17 cellular contexts compared by ENCODE assay signal in genomic region chr12:59079472-59079871, GRCh38.
DNase-seq lines count a peak whose midpoint lies in the region; ATAC-seq and TF ChIP-seq lines count a peak whose summit lies in the region.
"Had no signal": no experiment of that assay in that cellular context is flagged by ENCODE, and none has a peak within 500 bp of the region (broad histone marks: within the 10 kb centered on the region; RNA-seq: fewer than 3 reads in every experiment).

No MANE protein-coding gene starts in this region.

- POLR2A ChIA-PET in MCF 10A (lab: Yijun Ruan, JAX), result interaction anchor here (0.6 to 17.1 kb wide), 19 partner anchors 9 to 551 kb away, joined by 3 to 439 read pairs (median 8); partner anchors contain the start of gene LRIG3
- POLR2A ChIA-PET in naive thymus-derived CD4-positive, alpha-beta T cell (lab: Charles Lee), result no interaction called here

- DNase-seq in MCF 10A (ENCODE audit: unreplicated experiment) (peak; percentile 68), breast epithelium (ENCODE audit: low spot score in 2 of 2) (no peak), epithelial cell of prostate (ENCODE audit: low read depth, low spot score) (no peak), ecto neural progenitor cell (ENCODE audit: low spot score) (no peak)
- no peak for DNase-seq in naive thymus-derived CD4-positive, alpha-beta T cell
- DNase-seq in activated CD4-positive, alpha-beta T cell treated with anti-CD3 and anti-CD28 coated beads for 1 hour, result no peak
- DNase-seq: CD8-positive, alpha-beta memory T cell; DND-41; HFFc6; NCI-H1436; NCI-H2081; NCI-H774; PC-3 had no signal

- CTCF ChIA-PET in MCF 10A (lab: Yijun Ruan, JAX), result interaction anchor here (0.5 to 5.5 kb wide), 7 partner anchors 7 to 539 kb away, joined by 3 to 24 read pairs (median 4); partner anchors contain the start of gene LRIG3
- CTCF ChIA-PET in naive thymus-derived CD4-positive, alpha-beta T cell (lab: Charles Lee), result no interaction called here

- no peaks in the 10 kb centered on the region for H3K36me3 ChIP-seq in breast epithelium
- H3K36me3 ChIP-seq in naive thymus-derived CD4-positive, alpha-beta T cell (ENCODE audit: control insufficient read depth in 2 of 3, insufficient read depth in 3 of 3, low read length in 3 of 3), result no peaks in the 10 kb centered on the region
- H3K36me3 ChIP-seq: BLaER1 had no signal

- H3K9me3 ChIP-seq in breast epithelium, result no peaks in the 10 kb centered on the region
- no peaks in the 10 kb centered on the region for H3K9me3 ChIP-seq in naive thymus-derived CD4-positive, alpha-beta T cell (ENCODE audit: control insufficient read depth in 2 of 3, low read length in 3 of 3)
- H3K9me3 ChIP-seq: BLaER1 had no signal

- H3K4me1 ChIP-seq in breast epithelium, result no peaks in the 10 kb centered on the region
- H3K4me1 ChIP-seq in naive thymus-derived CD4-positive, alpha-beta T cell (ENCODE audit: control insufficient read depth in 2 of 2, insufficient read depth in 2 of 2, low read length in 2 of 2), result no peaks in the 10 kb centered on the region
- H3K4me1 ChIP-seq: BLaER1 had no signal

- H3K4me1 Mint-ChIP-seq in MCF 10A (ENCODE audit: insufficient read depth, unreplicated experiment) (peaks cover 51% of the 10 kb centered on the region), nephron (peaks cover 70% of the 10 kb centered on the region)
- no peaks in the 10 kb centered on the region for H3K4me1 Mint-ChIP-seq in naive thymus-derived CD4-positive, alpha-beta T cell
- H3K4me1 Mint-ChIP-seq: CD8-positive, alpha-beta memory T cell had no signal

- no TSS peak for BruUV-seq in MCF 10A (replicated peaks; lab: Mats Ljungman, UMichigan)

- no peaks in the 10 kb centered on the region for H3K27me3 ChIP-seq in breast epithelium
- H3K27me3 ChIP-seq in naive thymus-derived CD4-positive, alpha-beta T cell (ENCODE audit: control insufficient read depth in 2 of 2, insufficient read depth in 2 of 2, low read length in 2 of 2), result no peaks in the 10 kb centered on the region
- H3K27me3 ChIP-seq: BLaER1 had no signal

- H3K4me3 Mint-ChIP-seq in MCF 10A (ENCODE audit: unreplicated experiment) (peak overlapping the region; percentile 60), nephron (no peak overlapping the region)
- no peak overlapping the region for H3K4me3 Mint-ChIP-seq in naive thymus-derived CD4-positive, alpha-beta T cell
- H3K4me3 Mint-ChIP-seq: CD8-positive, alpha-beta memory T cell; HFFc6 had no signal

- H3K27me3 Mint-ChIP-seq in MCF 10A (ENCODE audit: insufficient read depth, unreplicated experiment) (no peaks in the 10 kb centered on the region), nephron (ENCODE audit: low read depth) (no peaks in the 10 kb centered on the region)
- H3K27me3 Mint-ChIP-seq in naive thymus-derived CD4-positive, alpha-beta T cell, result peaks cover 2 to 9% (median 4%) of the 10 kb centered on the region in 5 donors
- H3K27me3 Mint-ChIP-seq: CD8-positive, alpha-beta memory T cell had no signal

- peaks cover 8% of the 10 kb centered on the region for H3K36me3 Mint-ChIP-seq in MCF 10A (ENCODE audit: insufficient read depth, unreplicated experiment)
- H3K36me3 Mint-ChIP-seq in nephron (ENCODE audit: low read depth), result no peaks in the 10 kb centered on the region
- H3K36me3 Mint-ChIP-seq in naive thymus-derived CD4-positive, alpha-beta T cell, result no peaks in the 10 kb centered on the region
- H3K36me3 Mint-ChIP-seq: CD8-positive, alpha-beta memory T cell had no signal

- no peak for TF ChIP-seq POLR2A in breast epithelium (IDR thresholded peaks at IDR 0.05)

- ATAC-seq in naive thymus-derived CD4-positive, alpha-beta T cell, result no peak
- no peak for ATAC-seq in GM21360 (IDR thresholded peaks at IDR 0.05; ENCODE audit: unreplicated experiment)
- ATAC-seq: PC-3 had no signal

- intact Hi-C loops in MCF 10A (cut with micrococcal nuclease), result loop anchor here (1.0 to 5.0 kb wide), 5 partner anchors 25 to 733 kb away; no protein-coding TSS in a partner anchor
- intact Hi-C loops in breast epithelium (cut with DNase I; ENCODE audit: low total_unique reads), result no loop called here
- intact Hi-C loops in naive thymus-derived CD4-positive, alpha-beta T cell (cut with micrococcal nuclease), result no loop called here

- peak overlapping the region in 1 of 2 donors; percentile 58 for H3K27ac ChIP-seq in breast epithelium
- H3K27ac ChIP-seq in epithelial cell of prostate, result peak overlapping the region; percentile 92
- H3K27ac ChIP-seq in naive thymus-derived CD4-positive, alpha-beta T cell (ENCODE audit: low read depth, low read length), result no peak overlapping the region
- H3K27ac ChIP-seq: 22Rv1, BLaER1 had no signal

- H3K9me3 Mint-ChIP-seq in MCF 10A (ENCODE audit: unreplicated experiment) (peaks cover 6% of the 10 kb centered on the region), nephron (no peaks in the 10 kb centered on the region)
- peaks cover 0 to 6% (median 0%) of the 10 kb centered on the region in 11 donors for H3K9me3 Mint-ChIP-seq in naive thymus-derived CD4-positive, alpha-beta T cell
- H3K9me3 Mint-ChIP-seq: HFFc6 had no signal

- no peak for TF ChIP-seq CTCF in MCF 10A (IDR thresholded peaks at IDR 0.05; ENCODE audit: unreplicated experiment)
- no peak for TF ChIP-seq CTCF in breast epithelium (IDR thresholded peaks at IDR 0.05)
- no peak for TF ChIP-seq CTCF in nephron (IDR thresholded peaks at IDR 0.05; ENCODE audit: unreplicated experiment in 3 of 3)

- H3K27ac Mint-ChIP-seq in MCF 10A (ENCODE audit: low read depth, unreplicated experiment) (peak overlapping the region; percentile 86), nephron (peak overlapping the region; percentile 47 to 97 (median 68))
- H3K27ac Mint-ChIP-seq in naive thymus-derived CD4-positive, alpha-beta T cell, result no peak overlapping the region
- H3K27ac Mint-ChIP-seq: CD8-positive, alpha-beta memory T cell; HFFc6 had no signal

- H3K4me3 ChIP-seq in breast epithelium, result no peak overlapping the region
- H3K4me3 ChIP-seq in naive thymus-derived CD4-positive, alpha-beta T cell (ENCODE audit: low read length), result no peak overlapping the region
- H3K4me3 ChIP-seq: BLaER1 had no signal

Comparison
In these comparisons a context has a peak if more than half of its experiments do, and no peak if none do; other contexts are left out.
1. H3K27ac Mint-ChIP-seq: peak in MCF 10A (single experiment) and nephron (3 of 3); none in naive thymus-derived CD4-positive, alpha-beta T cell (0 of 9).